8 cellular contexts compared by ENCODE assay signal in the genomic region with DNA sequence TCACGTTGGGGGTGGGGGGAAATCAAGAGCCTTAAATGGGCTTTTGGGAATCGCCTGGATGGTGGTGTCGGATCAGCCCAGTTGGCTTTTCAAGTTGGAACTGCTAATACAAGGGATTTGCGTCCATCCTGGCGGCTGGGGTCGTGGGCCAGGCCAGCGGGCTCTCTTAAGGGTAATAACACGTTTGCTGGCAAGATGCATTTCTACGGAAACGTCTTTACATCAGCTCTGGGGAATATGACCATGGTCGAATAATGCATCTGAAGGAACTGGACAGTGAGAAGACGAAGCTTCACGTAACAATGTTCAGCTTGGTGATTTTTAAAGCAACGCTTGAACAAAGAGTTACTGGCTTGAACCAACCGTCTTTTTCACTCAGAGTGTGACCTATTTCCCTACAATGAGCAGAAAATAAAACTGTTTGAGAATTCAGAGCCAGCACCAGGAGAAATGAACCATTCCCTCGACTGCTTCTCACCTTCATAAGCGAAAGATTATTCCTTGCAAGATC. TPM values are rescaled to one million over a fixed set of nuclear protein-coding genes. Genes with fewer than 3 reads are reported as not detected.
DNase-seq lines count a peak whose midpoint lies in the region; ATAC-seq, FAIRE-seq and TF ChIP-seq lines count a peak whose summit lies in the region.

No MANE protein-coding gene starts in this region.

- no peaks in the 10 kb centered on the region for H3K9me3 Mint-ChIP-seq in CD4-positive, alpha-beta T cell

- intact Hi-C loops in kidney (cut with DNase I): loop anchor here (10.0 kb wide), 1 partner anchor 1071 kb away; no protein-coding TSS in a partner anchor
- intact Hi-C loops in CD4-positive, alpha-beta T cell (cut with DNase I, micrococcal nuclease): loop anchor here (5.0 to 10.0 kb wide), 2 partner anchors 1541 to 1673 kb away; no protein-coding TSS in a partner anchor

- peaks cover 2% of the 10 kb centered on the region; the same call in 1 of the 2 replicates for H3K36me3 ChIP-seq in GM06990 (ENCODE audit: control insufficient read depth, insufficient read depth, low read length)
- H3K36me3 ChIP-seq in brain microvascular endothelial cell (replicated peaks): peaks cover 23% of the 10 kb centered on the region
- no peaks in the 10 kb centered on the region for H3K36me3 ChIP-seq in kidney (ENCODE audit: control insufficient read depth in 1 of 2, insufficient read depth in 2 of 2, low read length in 2 of 2)
- H3K36me3 ChIP-seq in subcutaneous abdominal adipose tissue (ENCODE audit: control insufficient read depth in 5 of 5, insufficient read depth in 5 of 5, low read length in 5 of 5): no peaks in the 10 kb centered on the region

- FAIRE-seq in kidney (lab: Jason Lieb, UNC): no peak

- H3K27me3 ChIP-seq in GM06990 (replicated peaks; ENCODE audit: control insufficient read depth, insufficient read depth, low read length) (no peaks in the 10 kb centered on the region), brain microvascular endothelial cell (replicated peaks) (no peaks in the 10 kb centered on the region), subcutaneous abdominal adipose tissue (ENCODE audit: control insufficient read depth in 5 of 5, insufficient read depth in 4 of 5, low read length in 5 of 5) (no peaks in the 10 kb centered on the region)
- H3K27me3 ChIP-seq in CD4-positive, alpha-beta T cell (ENCODE audit: control insufficient read depth, insufficient read depth, low read length): peaks cover 81% of the 10 kb centered on the region

- no peak overlapping the region for H3K4me3 Mint-ChIP-seq in CD4-positive, alpha-beta T cell

- peak overlapping the region; percentile 99 for H3K4me3 ChIP-seq in GM06990 (replicated peaks; ENCODE audit: low read depth, low read length)
- H3K4me3 ChIP-seq in brain microvascular endothelial cell (ENCODE audit: low read depth, low read length): peak overlapping the region; percentile 100
- H3K4me3 ChIP-seq in kidney (ENCODE audit: low read length in 2 of 2): peak overlapping the region; percentile 91 to 92
- peak overlapping the region; percentile 86 to 98 (median 87) for H3K4me3 ChIP-seq in subcutaneous abdominal adipose tissue (ENCODE audit: low read depth in 1 of 5, low read length in 5 of 5)

- no peaks in the 10 kb centered on the region for H3K9me3 ChIP-seq in kidney (ENCODE audit: control insufficient read depth in 1 of 2, low read length in 2 of 2)
- no peaks in the 10 kb centered on the region for H3K9me3 ChIP-seq in subcutaneous abdominal adipose tissue (ENCODE audit: control insufficient read depth in 5 of 5, low read length in 5 of 5)
- H3K9me3 ChIP-seq in CD4-positive, alpha-beta T cell (ENCODE audit: control insufficient read depth, low read length): no peaks in the 10 kb centered on the region

- H3K36me3 Mint-ChIP-seq in CD4-positive, alpha-beta T cell (ENCODE audit: low read depth): no peaks in the 10 kb centered on the region

- CTCF ChIA-PET in CD4-positive, alpha-beta T cell (lab: Charles Lee): no interaction called here

- peaks cover 1% of the 10 kb centered on the region for H3K4me1 Mint-ChIP-seq in CD4-positive, alpha-beta T cell (ENCODE audit: low read depth)

- POLR2A ChIA-PET in CD4-positive, alpha-beta T cell (lab: Charles Lee): no interaction called here

- DNase-seq in GM06990 (ENCODE audit: extremely low read depth, insufficient read length) (peak; percentile 57), NCI-H1105 treated with DMSO at 0.1 percent for 48 hours (lab: John Stamatoyannopoulos, UW) (peak; percentile 84), brain microvascular endothelial cell (no peak), kidney (peak; percentile 59)
- DNase-seq in CD4-positive, alpha-beta T cell: no peak

- TF ChIP-seq CTCF in GM06990 (IDR thresholded peaks at IDR 0.05; ENCODE audit: insufficient read depth, low read length, poor library complexity, severe bottlenecking): no peak
- TF ChIP-seq CTCF in brain microvascular endothelial cell (IDR thresholded peaks at IDR 0.05; ENCODE audit: low read depth, low read length, missing control alignments): no peak
- TF ChIP-seq CTCF in kidney (IDR thresholded peaks at IDR 0.05; ENCODE audit: borderline replicate concordance, extremely low read depth, insufficient read depth): no peak
- no peak for TF ChIP-seq CTCF in CD4-positive, alpha-beta T cell (IDR thresholded peaks at IDR 0.05)

- H3K27ac ChIP-seq in brain microvascular endothelial cell: peak overlapping the region; percentile 99
- peak overlapping the region; percentile 47 to 71 for H3K27ac ChIP-seq in kidney (ENCODE audit: low read depth in 2 of 2, low read length in 2 of 2)
- peak overlapping the region; percentile 97 for H3K27ac ChIP-seq in subcutaneous abdominal adipose tissue (ENCODE audit: low read depth, low read length)
- no peak overlapping the region for H3K27ac ChIP-seq in CD4-positive, alpha-beta T cell (ENCODE audit: low read depth, low read length)

- peaks cover 44% of the 10 kb centered on the region for H3K27me3 Mint-ChIP-seq in CD4-positive, alpha-beta T cell

- ATAC-seq in GM19035 (IDR thresholded peaks at IDR 0.05; ENCODE audit: unreplicated experiment) (no peak), GM18870 (IDR thresholded peaks at IDR 0.05; ENCODE audit: unreplicated experiment) (no peak)
- no peak for ATAC-seq in CD4-positive, alpha-beta T cell (ENCODE audit: poor library complexity)

- no peak overlapping the region for H3K27ac Mint-ChIP-seq in CD4-positive, alpha-beta T cell

- H3K4me1 ChIP-seq in kidney (ENCODE audit: control insufficient read depth in 1 of 2, insufficient read depth in 1 of 2, low read depth in 1 of 2, low read length in 2 of 2) (peaks cover 3 to 4% of the 10 kb centered on the region in 2 donors), subcutaneous abdominal adipose tissue (ENCODE audit: control insufficient read depth in 5 of 5, insufficient read depth in 5 of 5, low read length in 5 of 5) (peaks cover 0 to 39% (median 30%) of the 10 kb centered on the region in 5 donors)

- in situ Hi-C loops in brain microvascular endothelial cell (cut with HindIII; ENCODE audit: low pct_ligation_motif_present, low sequenced_read_pairs): no loop called here

- H3K9ac ChIP-seq in kidney (ENCODE audit: low read length in 2 of 2) (peak overlapping the region; percentile 1 to 72), subcutaneous abdominal adipose tissue (ENCODE audit: low read length in 5 of 5) (peak overlapping the region; percentile 35 to 66 (median 59))

RNA-seq across cellular contexts. Expression of a gene that starts 1.6 kb away (rescaled TPM):
- total RNA-seq in kidney: 61.9 TPM
- 14.0 TPM for polyA plus RNA-seq in kidney (ENCODE audit: insufficient read depth, low read depth, low replicate concordance)
- under 1 TPM; 0.63 to 0.70 TPM for total RNA-seq in CD4-positive, alpha-beta T cell

Comparison
In these comparisons a context has a peak if more than half of its experiments do, and no peak if none do; other contexts are left out.
1. DNase-seq: peak in GM06990 (single experiment), NCI-H1105 treated with DMSO at 0.1 percent for 48 hours (single experiment) and kidney (single experiment); none in brain microvascular endothelial cell (single experiment) and CD4-positive, alpha-beta T cell (0 of 10).
2. RNA of a gene that starts 1.6 kb away (total RNA-seq): 61.9 TPM in kidney (single experiment); 0.63 to 0.70 TPM in CD4-positive, alpha-beta T cell; every median in the first group is over 10 times any median in the second.
3. Peak in every context shown above with its lines, with median percentiles within 50 percentile points of each other: H3K4me3 ChIP-seq.